ENCODE assay signal across 29 cellular contexts in the genomic region with DNA sequence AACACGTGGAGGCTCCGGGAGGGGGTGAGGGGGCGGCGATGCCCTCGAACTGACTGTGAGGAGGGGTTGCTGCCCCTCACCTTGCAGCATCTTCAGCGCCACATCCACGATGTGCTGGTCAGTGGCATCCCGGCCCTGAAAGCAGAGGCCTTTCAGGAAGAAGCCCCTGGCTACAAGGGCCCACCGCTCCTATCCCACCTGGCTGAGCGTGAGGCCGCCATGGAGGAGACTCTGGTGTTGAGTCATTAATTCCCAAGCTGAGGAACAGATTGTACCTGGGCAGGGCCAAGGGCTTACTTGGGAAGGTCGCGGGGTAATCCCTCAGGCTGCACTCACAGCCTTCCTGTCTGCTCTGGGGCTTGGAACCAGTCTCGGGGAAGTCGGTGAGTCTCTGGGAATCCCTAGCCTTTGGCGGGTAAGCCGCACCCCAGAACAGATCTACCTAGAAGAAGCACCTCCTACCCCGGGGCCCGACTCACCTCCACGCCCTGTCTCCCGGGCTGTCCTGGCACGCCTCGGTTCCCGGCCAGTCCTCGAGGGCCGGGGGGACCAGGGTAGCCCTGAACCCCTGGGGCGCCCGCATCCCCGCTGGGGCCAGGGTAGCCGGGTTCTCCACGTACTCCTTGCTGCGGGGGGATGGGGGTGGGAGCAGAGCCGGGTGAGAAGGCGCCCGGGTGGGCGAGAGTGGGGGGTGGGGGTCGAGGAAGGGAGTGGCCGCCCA. TPM values are rescaled to one million over a fixed set of nuclear protein-coding genes. Genes with fewer than 3 reads are reported as not detected.
"Had no signal": no experiment of that assay in that cellular context is flagged by ENCODE, and none has a peak within 500 bp of the region (broad histone marks: within the 10 kb centered on the region; RNA-seq: fewer than 3 reads in every experiment).

No MANE protein-coding gene starts in this region.

- ATAC-seq: activated CD8-positive, alpha-beta T cell treated with anti-CD3 and anti-CD28 coated beads for 36 hours; gastrocnemius medialis; heart left ventricle; lower lobe of right lung; T-helper 17 cell had no signal

- H3K4me3 Mint-ChIP-seq: activated CD4-positive, alpha-beta T cell treated with anti-CD3 and anti-CD28 coated beads, Interleukin-2, amount 10 ng/mL, durations not matched to agents 7 days and 5 days; activated CD8-positive, alpha-beta T cell treated with anti-CD3 and anti-CD28 coated beads for 36 hours; activated naive CD8-positive, alpha-beta T cell; activated T-cell treated with anti-CD3 and anti-CD28 coated beads, Interleukin-2, amount 50 U/mL, for 24 hours; central memory CD8-positive, alpha-beta T cell; neural crest cell; stimulated activated naive CD8-positive, alpha-beta T cell treated with anti-CD3 and anti-CD28 coated beads, Interleukin-15, Interleukin-2, amounts not matched to agents 100 ng/mL and 50 ng/mL, for 24 hours; T-helper 17 cell had no signal

- H3K36me3 Mint-ChIP-seq: activated naive CD8-positive, alpha-beta T cell; naive B cell had no signal

- H3K27ac Mint-ChIP-seq: activated CD4-positive, alpha-beta T cell treated with anti-CD3 and anti-CD28 coated beads, Interleukin-2, amount 10 ng/mL, durations not matched to agents 7 days and 5 days; activated CD8-positive, alpha-beta T cell treated with anti-CD3 and anti-CD28 coated beads for 36 hours; activated naive CD8-positive, alpha-beta T cell; activated T-cell treated with anti-CD3 and anti-CD28 coated beads, Interleukin-2, amount 50 U/mL, for 24 hours; activated T-helper 2 cell treated with anti-CD3 and anti-CD28 coated beads, Interferon-gamma antibody, Interleukin-2, Interleukin-4, amounts not matched to agents 10 μg/mL and 5 μg/mL and 100 μg/mL, durations not matched to agents 14 hours and 24 hours and 36 hours; naive B cell; stimulated activated naive CD8-positive, alpha-beta T cell treated with anti-CD3 and anti-CD28 coated beads, Interleukin-15, Interleukin-2, amounts not matched to agents 100 ng/mL and 50 ng/mL, for 24 hours; T-helper 17 cell had no signal

- H3K4me1 Mint-ChIP-seq: activated CD4-positive, alpha-beta T cell treated with anti-CD3 and anti-CD28 coated beads, Interleukin-2, amount 10 ng/mL, durations not matched to agents 7 days and 5 days; central memory CD8-positive, alpha-beta T cell; naive B cell; neural crest cell had no signal

- DNase-seq: activated CD4-positive, alpha-beta T cell treated with anti-CD3 and anti-CD28 coated beads, Interleukin-2, amount 10 ng/mL, durations not matched to agents 7 days and 5 days; activated CD4-positive, CD25-positive, alpha-beta regulatory T cell treated with anti-CD3 and anti-CD28 coated beads, Interleukin-2, amount 50 U/mL, for 72 hours; activated CD8-positive, alpha-beta memory T cell treated with anti-CD3 and anti-CD28 coated beads, Interleukin-2, amount 50 U/mL, for 4 hours; activated CD8-positive, alpha-beta T cell treated with anti-CD3 and anti-CD28 coated beads for 36 hours; activated naive CD4-positive, alpha-beta T cell; activated T-cell treated with anti-CD3 and anti-CD28 coated beads, Interleukin-2, amount 50 U/mL, for 24 hours; effector memory CD4-positive, alpha-beta T cell; gastrocnemius medialis; heart left ventricle; lower lobe of right lung; mesendoderm; naive B cell; stimulated activated CD4-positive, alpha-beta T cell treated with anti-CD3 and anti-CD28 coated beads, Interleukin-4, amount 100 ng/mL, for 24 hours; SW 1271; T-helper 17 cell had no signal

- H3K27me3 Mint-ChIP-seq: activated CD4-positive, alpha-beta T cell treated with anti-CD3 and anti-CD28 coated beads, Interleukin-2, amount 10 ng/mL, durations not matched to agents 7 days and 5 days; activated CD8-positive, alpha-beta T cell treated with anti-CD3 and anti-CD28 coated beads for 36 hours; activated naive CD8-positive, alpha-beta T cell; activated T-cell treated with anti-CD3 and anti-CD28 coated beads, Interleukin-2, amount 50 U/mL, for 24 hours; central memory CD8-positive, alpha-beta T cell; stimulated activated naive CD8-positive, alpha-beta T cell treated with anti-CD3 and anti-CD28 coated beads, Interleukin-15, Interleukin-2, amounts not matched to agents 100 ng/mL and 50 ng/mL, for 24 hours had no signal

- H3K9me3 Mint-ChIP-seq: activated CD4-positive, alpha-beta T cell treated with anti-CD3 and anti-CD28 coated beads, Interleukin-2, amount 10 ng/mL, durations not matched to agents 7 days and 5 days; activated CD8-positive, alpha-beta T cell treated with anti-CD3 and anti-CD28 coated beads for 36 hours; activated T-cell treated with anti-CD3 and anti-CD28 coated beads, Interleukin-2, amount 50 U/mL, for 24 hours; activated T-helper 2 cell treated with anti-CD3 and anti-CD28 coated beads, Interferon-gamma antibody, Interleukin-2, Interleukin-4, amounts not matched to agents 10 μg/mL and 5 μg/mL and 100 μg/mL, durations not matched to agents 14 hours and 24 hours and 36 hours; central memory CD8-positive, alpha-beta T cell; naive B cell; neural crest cell; stimulated activated naive CD8-positive, alpha-beta T cell treated with anti-CD3 and anti-CD28 coated beads, Interleukin-15, Interleukin-2, amounts not matched to agents 100 ng/mL and 50 ng/mL, for 24 hours had no signal

RNA-seq across cellular contexts. Expression of a gene that starts 55.5 kb away (rescaled TPM):
- total RNA-seq: activated CD8-positive, alpha-beta T cell treated with anti-CD3 and anti-CD28 coated beads for 36 hours; activated T-helper 2 cell treated with anti-CD3 and anti-CD28 coated beads, Interferon-gamma antibody, Interleukin-2, Interleukin-4, amounts not matched to agents 10 μg/mL and 5 μg/mL and 100 μg/mL, durations not matched to agents 14 hours and 24 hours and 36 hours; adrenal gland; astrocyte; breast epithelium; dermis microvascular lymphatic vessel endothelial cell; esophagus muscularis mucosa; gastrocnemius medialis; heart left ventricle; lower lobe of right lung; mucosa of gallbladder; neural crest cell; omental fat pad; right atrium auricular region; T-helper 17 cell; tibial nerve had no signal
